Comparison of ENCODE assay signal across 9 cellular contexts in the genomic region with DNA sequence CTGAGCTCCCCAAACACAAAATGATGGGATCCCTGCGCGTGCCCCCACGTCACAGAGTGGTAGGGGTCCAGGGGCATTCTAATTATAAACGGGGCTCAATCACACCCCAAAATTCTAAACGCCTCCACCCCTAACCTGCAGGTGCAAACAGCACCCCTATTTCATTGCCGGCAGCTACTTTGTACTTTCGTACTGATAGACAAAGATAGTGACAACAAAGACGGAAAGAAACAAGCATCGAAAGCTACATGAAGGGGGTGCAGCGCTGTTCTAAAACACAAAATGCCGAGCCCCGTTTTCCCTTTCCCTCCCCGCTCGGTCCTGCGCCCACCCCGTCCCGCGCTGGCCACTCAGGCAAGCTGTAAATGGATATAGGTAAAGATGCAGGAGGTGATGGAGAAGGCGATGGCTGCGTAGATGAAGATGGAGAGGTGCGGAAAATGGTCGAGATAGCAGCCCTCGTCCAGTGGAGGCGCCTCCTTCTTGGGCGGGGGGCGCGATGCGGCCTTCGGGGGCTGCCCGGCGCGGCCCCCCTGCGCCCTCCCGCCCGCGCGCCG. TPM values are rescaled to one million over a fixed set of nuclear protein-coding genes. Genes with fewer than 3 reads are reported as not detected.
DNase-seq lines count a peak whose midpoint lies in the region; TF ChIP-seq lines count a peak whose summit lies in the region.
"Had no signal": no experiment of that assay in that cellular context is flagged by ENCODE, and none has a peak within 500 bp of the region (broad histone marks: within the 10 kb centered on the region; RNA-seq: fewer than 3 reads in every experiment).

No MANE protein-coding gene starts in this region.

- DNase-seq in NCI-H2227 treated with DMSO at 0.1 percent for 48 hours (lab: John Stamatoyannopoulos, UW), result peak; percentile 16
- DNase-seq in NCI-H2227 (lab: John Stamatoyannopoulos, UW; ENCODE audit: unreplicated experiment), result no peak
- DNase-seq in activated T-cell treated with anti-CD3 and anti-CD28 coated beads, Interleukin-2, amount 50 U/mL, for 24 hours, result peak; percentile 49
- no peak for DNase-seq in left ventricle myocardium inferior
- DNase-seq in foreskin melanocyte, result no peak
- DNase-seq in dedifferentiated amniotic fluid mesenchymal stem cell (ENCODE audit: extremely low spot score), result no peak
- DNase-seq in HUDEP-2 (lab: John Stamatoyannopoulos, UW; ENCODE audit: unreplicated experiment in 76 of 76), result no peak

- no peaks in the 10 kb centered on the region for H3K36me3 Mint-ChIP-seq in activated T-cell treated with anti-CD3 and anti-CD28 coated beads, Interleukin-2, amount 50 U/mL, for 24 hours (ENCODE audit: low read depth)

- peaks cover 17% of the 10 kb centered on the region for H3K4me1 ChIP-seq in left ventricle myocardium inferior
- peaks cover 12% of the 10 kb centered on the region for H3K4me1 ChIP-seq in skeletal muscle satellite cell (ENCODE audit: control insufficient read depth, insufficient read depth, low read length)

- TF ChIP-seq CTCF in left ventricle myocardium inferior (IDR thresholded peaks at IDR 0.05; ENCODE audit: borderline replicate concordance), result no peak

- peak overlapping the region; percentile 85 for H3K4me3 Mint-ChIP-seq in activated T-cell treated with anti-CD3 and anti-CD28 coated beads, Interleukin-2, amount 50 U/mL, for 24 hours

- H3K9me3 ChIP-seq in left ventricle myocardium inferior (replicated peaks) (no peaks in the 10 kb centered on the region), skeletal muscle satellite cell (replicated peaks; ENCODE audit: low read length) (no peaks in the 10 kb centered on the region)

- H3K4me2 ChIP-seq in skeletal muscle satellite cell (ENCODE audit: low read length), result peak overlapping the region; percentile 88

- H3K27ac ChIP-seq in left ventricle myocardium inferior (replicated peaks), result no peak overlapping the region
- H3K27ac ChIP-seq: C4-2B had no signal

- H3K9ac ChIP-seq in skeletal muscle satellite cell (ENCODE audit: low read depth, low read length), result peak overlapping the region; percentile 61

- peak overlapping the region; percentile 69 for H3K4me3 ChIP-seq in left ventricle myocardium inferior
- peak overlapping the region; percentile 78 for H3K4me3 ChIP-seq in skeletal muscle satellite cell (ENCODE audit: low read length)

- peaks cover 2% of the 10 kb centered on the region for H3K36me3 ChIP-seq in left ventricle myocardium inferior
- H3K36me3 ChIP-seq in skeletal muscle satellite cell (ENCODE audit: insufficient read depth, low read length), result peaks cover under 1% of the 10 kb centered on the region

- intact Hi-C loops in left ventricle myocardium inferior (cut with micrococcal nuclease), result no loop called here

- H3K4me1 Mint-ChIP-seq in activated T-cell treated with anti-CD3 and anti-CD28 coated beads, Interleukin-2, amount 50 U/mL, for 24 hours (ENCODE audit: low read depth), result peaks cover 16% of the 10 kb centered on the region

- no peak overlapping the region for H3K27ac Mint-ChIP-seq in activated T-cell treated with anti-CD3 and anti-CD28 coated beads, Interleukin-2, amount 50 U/mL, for 24 hours

- H3K27me3 ChIP-seq in left ventricle myocardium inferior (ENCODE audit: low read depth) (peaks cover 38% of the 10 kb centered on the region), skeletal muscle satellite cell (ENCODE audit: control insufficient read depth, insufficient read depth, low read length) (no peaks in the 10 kb centered on the region)

- no peaks in the 10 kb centered on the region for H3K9me3 Mint-ChIP-seq in activated T-cell treated with anti-CD3 and anti-CD28 coated beads, Interleukin-2, amount 50 U/mL, for 24 hours

- H3K27me3 Mint-ChIP-seq in activated T-cell treated with anti-CD3 and anti-CD28 coated beads, Interleukin-2, amount 50 U/mL, for 24 hours, result no peaks in the 10 kb centered on the region

RNA-seq across cellular contexts. Expression of gene MIS12, which starts 14.0 kb away (rescaled TPM):
- total RNA-seq in left ventricle myocardium inferior, result 10.1 TPM
- total RNA-seq in skeletal muscle satellite cell (2012; rRNA removed), result 10.6 and 17.3 TPM in 2 replicates

RNA-seq across cellular contexts. Expression of gene DERL2, which starts 14.3 kb away (rescaled TPM):
- 32.5 TPM for total RNA-seq in left ventricle myocardium inferior
- 23.6 and 38.2 TPM in 2 replicates for total RNA-seq in skeletal muscle satellite cell (2012; rRNA removed)

RNA-seq across cellular contexts. Expression of gene DHX33, which starts 31.5 kb away (rescaled TPM):
- 4.5 TPM for total RNA-seq in left ventricle myocardium inferior
- total RNA-seq in skeletal muscle satellite cell (2012; rRNA removed), result 17.0 TPM in 2 replicates

Comparison
In these comparisons a context has a peak if more than half of its experiments do, and no peak if none do; other contexts are left out.
1. DNase-seq: peak in NCI-H2227 treated with DMSO at 0.1 percent for 48 hours (single experiment) and activated T-cell treated with anti-CD3 and anti-CD28 coated beads, Interleukin-2, amount 50 U/mL, for 24 hours (single experiment); none in NCI-H2227 (single experiment), left ventricle myocardium inferior (single experiment), foreskin melanocyte (single experiment), dedifferentiated amniotic fluid mesenchymal stem cell (single experiment) and HUDEP-2 (0 of 76).